ENCODE assay signal across 22 cellular contexts in genomic region chr16:1146409-1146808, GRCh38. TPM values are rescaled to one million over a fixed set of nuclear protein-coding genes. Genes with fewer than 3 reads are reported as not detected.
DNase-seq lines count a peak whose midpoint lies in the region; ATAC-seq and TF ChIP-seq lines count a peak whose summit lies in the region.
"Had no signal": no experiment of that assay in that cellular context is flagged by ENCODE, and none has a peak within 500 bp of the region (broad histone marks: within the 10 kb centered on the region; RNA-seq: fewer than 3 reads in every experiment).

No MANE protein-coding gene starts in this region.

- CTCF ChIA-PET in activated CD8-positive, alpha-beta T cell treated with anti-CD3 and anti-CD28 coated beads for 36 hours (lab: Charles Lee) = no interaction called here
- CTCF ChIA-PET in activated CD8-positive, alpha-beta T cell treated with anti-CD3 and anti-CD28 coated beads, Interleukin-2, amount 10 ng/mL, durations not matched to agents 7 days and 5 days (lab: Charles Lee) = no interaction called here

- no peak overlapping the region for H3K27ac ChIP-seq in GM23338 (ENCODE audit: low read depth)
- H3K27ac ChIP-seq: ascending aorta, SJCRH30, uterus had no signal

- H3K4me1 Mint-ChIP-seq in activated CD8-positive, alpha-beta T cell treated with anti-CD3 and anti-CD28 coated beads for 36 hours (ENCODE audit: low read depth) = no peaks in the 10 kb centered on the region
- H3K4me1 Mint-ChIP-seq in activated CD8-positive, alpha-beta T cell treated with anti-CD3 and anti-CD28 coated beads, Interleukin-2, amount 10 ng/mL, durations not matched to agents 7 days and 5 days (ENCODE audit: low read depth) = no peaks in the 10 kb centered on the region
- peaks cover 1% of the 10 kb centered on the region; the same call in 1 of the 3 replicates for H3K4me1 Mint-ChIP-seq in GM23338

- peak; percentile 17 for DNase-seq in activated CD8-positive, alpha-beta T cell treated with anti-CD3 and anti-CD28 coated beads for 36 hours
- no peak for DNase-seq in activated CD8-positive, alpha-beta T cell treated with anti-CD3 and anti-CD28 coated beads, Interleukin-2, amount 10 ng/mL, durations not matched to agents 7 days and 5 days
- DNase-seq in GM23338 (ENCODE audit: low spot score) (peak; percentile 67), NCI-H345 treated with DMSO at 0.1 percent for 48 hours (lab: John Stamatoyannopoulos, UW; ENCODE audit: unreplicated experiment) (peak; percentile 32), iPS-NIHi7 (ENCODE audit: extremely low spot score) (peak; percentile 66), OCI-M1 (lab: John Stamatoyannopoulos, UW) (no peak)
- DNase-seq: activated CD8-positive, alpha-beta memory T cell treated with anti-CD3 and anti-CD28 coated beads, Interleukin-2, amount 50 U/mL, for 4 hours; activated naive CD4-positive, alpha-beta T cell treated with Interleukin-2 at 50 U/mL for 16 hours; AML-193; NCI-H1105 treated with DMSO at 0.1 percent for 48 hours; NCI-H226; SJCRH30; substantia nigra; uterus had no signal

- no peaks in the 10 kb centered on the region for H3K79me2 ChIP-seq in GM23338 (replicated peaks; ENCODE audit: insufficient read depth)

- H3K4me3 Mint-ChIP-seq in activated CD8-positive, alpha-beta T cell treated with anti-CD3 and anti-CD28 coated beads for 36 hours = no peak overlapping the region
- no peak overlapping the region for H3K4me3 Mint-ChIP-seq in activated CD8-positive, alpha-beta T cell treated with anti-CD3 and anti-CD28 coated beads, Interleukin-2, amount 10 ng/mL, durations not matched to agents 7 days and 5 days
- no peak overlapping the region; the same call in 2 of the 3 replicates for H3K4me3 Mint-ChIP-seq in GM23338
- H3K4me3 Mint-ChIP-seq: T-helper 2 cell treated with Interferon-gamma antibody and Interleukin-4, amounts not matched to agents 5 μg/mL and 100 μg/mL, for 36 hours had no signal

- H3K27me3 ChIP-seq in GM23338 (ENCODE audit: insufficient read depth) = no peaks in the 10 kb centered on the region
- H3K27me3 ChIP-seq: ascending aorta, uterus had no signal

- H3K27me3 Mint-ChIP-seq in activated CD8-positive, alpha-beta T cell treated with anti-CD3 and anti-CD28 coated beads for 36 hours = no peaks in the 10 kb centered on the region
- peaks cover under 1% of the 10 kb centered on the region for H3K27me3 Mint-ChIP-seq in activated CD8-positive, alpha-beta T cell treated with anti-CD3 and anti-CD28 coated beads, Interleukin-2, amount 10 ng/mL, durations not matched to agents 7 days and 5 days (ENCODE audit: low read depth)
- H3K27me3 Mint-ChIP-seq in GM23338 (ENCODE audit: insufficient read depth, low read depth, poor library complexity) = peaks cover 10% of the 10 kb centered on the region

- no peaks in the 10 kb centered on the region for H3K9me3 Mint-ChIP-seq in activated CD8-positive, alpha-beta T cell treated with anti-CD3 and anti-CD28 coated beads for 36 hours
- H3K9me3 Mint-ChIP-seq in activated CD8-positive, alpha-beta T cell treated with anti-CD3 and anti-CD28 coated beads, Interleukin-2, amount 10 ng/mL, durations not matched to agents 7 days and 5 days (ENCODE audit: insufficient read depth) = no peaks in the 10 kb centered on the region
- H3K9me3 Mint-ChIP-seq in GM23338 = peaks cover 15% of the 10 kb centered on the region

- no peak for TF ChIP-seq CTCF in activated CD8-positive, alpha-beta T cell treated with anti-CD3 and anti-CD28 coated beads for 36 hours (IDR thresholded peaks at IDR 0.05)
- TF ChIP-seq CTCF in GM23338 (conservative IDR thresholded peaks at IDR 0.05; ENCODE audit: low read depth in 2 of 2) = no peak

- H3F3A ChIP-seq in GM23338 (replicated peaks; ENCODE audit: low read depth) = 0 out of 2 replicates have a peak, but pooled peaks cover 3% of the 10 kb centered on the region

- H3K9me2 ChIP-seq in GM23338 (ENCODE audit: insufficient read depth) = no peaks in the 10 kb centered on the region

- H3K27ac Mint-ChIP-seq in activated CD8-positive, alpha-beta T cell treated with anti-CD3 and anti-CD28 coated beads for 36 hours = no peak overlapping the region
- no peak overlapping the region for H3K27ac Mint-ChIP-seq in activated CD8-positive, alpha-beta T cell treated with anti-CD3 and anti-CD28 coated beads, Interleukin-2, amount 10 ng/mL, durations not matched to agents 7 days and 5 days
- H3K27ac Mint-ChIP-seq in GM23338 = no peak overlapping the region
- H3K27ac Mint-ChIP-seq: T-helper 2 cell treated with Interferon-gamma antibody and Interleukin-4, amounts not matched to agents 5 μg/mL and 100 μg/mL, for 36 hours had no signal

- no peaks in the 10 kb centered on the region for H3K36me3 Mint-ChIP-seq in activated CD8-positive, alpha-beta T cell treated with anti-CD3 and anti-CD28 coated beads for 36 hours (ENCODE audit: low read depth)
- no peaks in the 10 kb centered on the region for H3K36me3 Mint-ChIP-seq in activated CD8-positive, alpha-beta T cell treated with anti-CD3 and anti-CD28 coated beads, Interleukin-2, amount 10 ng/mL, durations not matched to agents 7 days and 5 days (ENCODE audit: low read depth)
- 0 out of 3 replicates have a peak, but pooled peaks cover 3% of the 10 kb centered on the region for H3K36me3 Mint-ChIP-seq in GM23338 (ENCODE audit: low read depth)

- no peak overlapping the region for H2AFZ ChIP-seq in GM23338

- intact Hi-C loops in activated CD8-positive, alpha-beta T cell treated with anti-CD3 and anti-CD28 coated beads for 36 hours (cut with micrococcal nuclease) = no loop called here

- no peak overlapping the region for H3K4me2 ChIP-seq in GM23338

- H3K36me3 ChIP-seq in GM23338 (ENCODE audit: insufficient read depth) = no peaks in the 10 kb centered on the region
- H3K36me3 ChIP-seq: ascending aorta, SJCRH30, uterus had no signal

- H3K4me3 ChIP-seq in GM23338 = no peak overlapping the region
- H3K4me3 ChIP-seq: ascending aorta, SJCRH30, uterus had no signal

- peaks cover 3% of the 10 kb centered on the region for H3K4me1 ChIP-seq in GM23338 (ENCODE audit: insufficient read depth)
- H3K4me1 ChIP-seq: ascending aorta, SJCRH30, uterus had no signal

- no peak for ATAC-seq in activated CD8-positive, alpha-beta T cell treated with anti-CD3 and anti-CD28 coated beads for 36 hours
- ATAC-seq in activated CD8-positive, alpha-beta T cell treated with anti-CD3 and anti-CD28 coated beads, Interleukin-2, amount 10 ng/mL, durations not matched to agents 7 days and 5 days = no peak
- ATAC-seq in GM23338 (peak; percentile 54), GM19351 (IDR thresholded peaks at IDR 0.05; ENCODE audit: unreplicated experiment) (no peak)
- ATAC-seq: activated CD4-positive, CD25-positive, alpha-beta regulatory T cell treated with anti-CD3 and anti-CD28 coated beads, Interleukin-2, amount 50 U/mL, for 24 hours; sciatic nerve had no signal

- POLR2A ChIA-PET in activated CD8-positive, alpha-beta T cell treated with anti-CD3 and anti-CD28 coated beads for 36 hours (lab: Charles Lee) = no interaction called here
- POLR2A ChIA-PET in activated CD8-positive, alpha-beta T cell treated with anti-CD3 and anti-CD28 coated beads, Interleukin-2, amount 10 ng/mL, durations not matched to agents 7 days and 5 days (lab: Charles Lee) = no interaction called here

- no peaks in the 10 kb centered on the region for H4K20me1 ChIP-seq in GM23338 (replicated peaks; ENCODE audit: insufficient read depth)

TF ChIP-seq in GM23338, 12 proteins besides CTCF, POLR2A, EP300 and RAD21:
- TF ChIP-seq ZNF114 (CRISPR knock-in tag; IDR thresholded peaks at IDR 0.05) = no peak
- no peak for TF ChIP-seq POLR2AphosphoS5 (IDR thresholded peaks at IDR 0.05; ENCODE audit: low read depth)
- TF ChIP-seq JUNB (IDR thresholded peaks at IDR 0.05; ENCODE audit: unreplicated experiment) = no peak
- TF ChIP-seq REST (IDR thresholded peaks at IDR 0.05; ENCODE audit: unreplicated experiment) = no peak

RNA-seq across cellular contexts. Expression of gene CACNA1H, which starts 6.5 kb away (rescaled TPM):
- total RNA-seq in activated CD8-positive, alpha-beta T cell treated with anti-CD3 and anti-CD28 coated beads for 36 hours = under 1 TPM; 0.27 to 0.34 TPM
- under 1 TPM; 0.57 to 0.92 TPM for total RNA-seq in activated CD8-positive, alpha-beta T cell treated with anti-CD3 and anti-CD28 coated beads, Interleukin-2, amount 10 ng/mL, durations not matched to agents 7 days and 5 days
- 34.5 and 43.3 TPM in 2 replicates for total RNA-seq in GM23338 (2014; rRNA removed; shearing (Covaris generic))
- polyA plus RNA-seq in GM23338 (2016; fragmentation: Nextera tagmentation; extraction: Ambion mirVana) = 3.5 and 3.8 TPM in 2 replicates
- polyA plus RNA-seq: keratinocyte had no signal

RNA-seq across cellular contexts. Expression of gene C1QTNF8, which starts 50.4 kb away (rescaled TPM):
- total RNA-seq in activated CD8-positive, alpha-beta T cell treated with anti-CD3 and anti-CD28 coated beads for 36 hours = not detected
- not detected for total RNA-seq in activated CD8-positive, alpha-beta T cell treated with anti-CD3 and anti-CD28 coated beads, Interleukin-2, amount 10 ng/mL, durations not matched to agents 7 days and 5 days
- not detected in 2 replicates for total RNA-seq in GM23338 (2014; rRNA removed; shearing (Covaris generic))
- not detected in 2 replicates for polyA plus RNA-seq in GM23338 (2016; fragmentation: Nextera tagmentation; extraction: Ambion mirVana)
- total RNA-seq: ascending aorta, lung microvascular endothelial cell, osteoblast, sciatic nerve, SJCRH30, uterus had no signal
- polyA plus RNA-seq: keratinocyte had no signal

Comparison
In these comparisons a context has a peak if more than half of its experiments do, and no peak if none do; other contexts are left out.
1. DNase-seq: peak in activated CD8-positive, alpha-beta T cell treated with anti-CD3 and anti-CD28 coated beads for 36 hours (single experiment), GM23338 (single experiment), NCI-H345 treated with DMSO at 0.1 percent for 48 hours (single experiment) and iPS-NIHi7 (single experiment); none in activated CD8-positive, alpha-beta T cell treated with anti-CD3 and anti-CD28 coated beads, Interleukin-2, amount 10 ng/mL, durations not matched to agents 7 days and 5 days (single experiment) and OCI-M1 (single experiment).
2. RNA of gene CACNA1H, which starts 6.5 kb away (total RNA-seq): 34.5 to 43.3 TPM in GM23338; 0.57 to 0.92 TPM in activated CD8-positive, alpha-beta T cell treated with anti-CD3 and anti-CD28 coated beads, Interleukin-2, amount 10 ng/mL, durations not matched to agents 7 days and 5 days and 0.27 to 0.34 TPM in activated CD8-positive, alpha-beta T cell treated with anti-CD3 and anti-CD28 coated beads for 36 hours; every median in the first group is over 10 times any median in the second.